1 cellular context compared by ENCODE assay signal in the genomic region with DNA sequence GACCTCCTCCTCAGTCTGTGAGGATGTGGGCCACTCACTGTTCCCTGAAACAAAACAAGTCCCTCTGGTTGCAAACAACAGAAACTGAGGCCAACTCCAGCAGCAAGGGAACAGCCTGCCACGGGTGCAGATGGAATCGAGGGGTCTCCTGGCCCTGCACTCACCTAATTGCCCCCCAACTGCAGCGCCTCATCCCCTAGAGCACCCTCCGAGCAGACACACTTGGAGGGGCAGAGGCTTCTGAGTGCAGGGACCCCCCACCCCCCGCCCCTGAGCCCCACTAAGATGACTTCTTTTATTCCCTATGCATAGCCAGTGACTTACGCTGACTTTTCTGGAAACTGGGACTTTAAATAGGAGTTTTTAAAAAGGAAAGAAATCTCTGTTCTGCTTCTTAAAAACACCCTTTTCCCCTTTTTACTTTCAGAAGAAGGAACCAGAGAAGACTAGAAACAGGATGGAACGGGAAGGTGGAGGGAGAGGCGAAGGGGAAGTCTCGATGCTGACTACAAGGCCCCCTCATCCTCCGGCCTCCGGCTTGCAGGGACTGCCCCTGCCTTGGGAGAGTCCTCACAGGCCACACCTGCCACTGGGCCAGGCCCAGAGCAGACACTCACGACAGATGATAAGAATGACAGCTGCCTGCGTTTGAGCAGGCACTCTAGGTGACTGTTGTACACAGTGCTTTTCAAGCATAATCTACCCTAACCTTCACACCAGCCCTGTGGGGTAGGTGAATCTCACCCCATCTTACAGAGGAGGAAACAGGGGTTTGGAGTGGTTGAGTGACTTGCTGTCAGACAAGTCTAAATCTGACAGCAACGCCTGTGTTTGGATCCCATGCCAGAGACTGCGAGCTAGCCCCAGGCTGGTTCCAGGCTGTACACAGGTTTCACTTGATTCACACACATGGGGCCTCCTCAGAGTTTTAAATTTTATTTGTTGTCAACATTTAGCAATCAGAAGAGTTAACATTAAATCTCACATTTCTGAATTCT.
TF ChIP-seq lines count a peak whose summit lies in the region.

No MANE protein-coding gene starts in this region.

TF ChIP-seq in GM23338, 12 proteins besides CTCF, POLR2A, EP300 and RAD21:
- TF ChIP-seq, protein P1, sequence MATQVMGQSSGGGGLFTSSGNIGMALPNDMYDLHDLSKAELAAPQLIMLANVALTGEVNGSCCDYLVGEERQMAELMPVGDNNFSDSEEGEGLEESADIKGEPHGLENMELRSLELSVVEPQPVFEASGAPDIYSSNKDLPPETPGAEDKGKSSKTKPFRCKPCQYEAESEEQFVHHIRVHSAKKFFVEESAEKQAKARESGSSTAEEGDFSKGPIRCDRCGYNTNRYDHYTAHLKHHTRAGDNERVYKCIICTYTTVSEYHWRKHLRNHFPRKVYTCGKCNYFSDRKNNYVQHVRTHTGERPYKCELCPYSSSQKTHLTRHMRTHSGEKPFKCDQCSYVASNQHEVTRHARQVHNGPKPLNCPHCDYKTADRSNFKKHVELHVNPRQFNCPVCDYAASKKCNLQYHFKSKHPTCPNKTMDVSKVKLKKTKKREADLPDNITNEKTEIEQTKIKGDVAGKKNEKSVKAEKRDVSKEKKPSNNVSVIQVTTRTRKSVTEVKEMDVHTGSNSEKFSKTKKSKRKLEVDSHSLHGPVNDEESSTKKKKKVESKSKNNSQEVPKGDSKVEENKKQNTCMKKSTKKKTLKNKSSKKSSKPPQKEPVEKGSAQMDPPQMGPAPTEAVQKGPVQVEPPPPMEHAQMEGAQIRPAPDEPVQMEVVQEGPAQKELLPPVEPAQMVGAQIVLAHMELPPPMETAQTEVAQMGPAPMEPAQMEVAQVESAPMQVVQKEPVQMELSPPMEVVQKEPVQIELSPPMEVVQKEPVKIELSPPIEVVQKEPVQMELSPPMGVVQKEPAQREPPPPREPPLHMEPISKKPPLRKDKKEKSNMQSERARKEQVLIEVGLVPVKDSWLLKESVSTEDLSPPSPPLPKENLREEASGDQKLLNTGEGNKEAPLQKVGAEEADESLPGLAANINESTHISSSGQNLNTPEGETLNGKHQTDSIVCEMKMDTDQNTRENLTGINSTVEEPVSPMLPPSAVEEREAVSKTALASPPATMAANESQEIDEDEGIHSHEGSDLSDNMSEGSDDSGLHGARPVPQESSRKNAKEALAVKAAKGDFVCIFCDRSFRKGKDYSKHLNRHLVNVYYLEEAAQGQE (IDR thresholded peaks at IDR 0.05; ENCODE audit: unreplicated experiment), result no peak
